In the genomic region with DNA sequence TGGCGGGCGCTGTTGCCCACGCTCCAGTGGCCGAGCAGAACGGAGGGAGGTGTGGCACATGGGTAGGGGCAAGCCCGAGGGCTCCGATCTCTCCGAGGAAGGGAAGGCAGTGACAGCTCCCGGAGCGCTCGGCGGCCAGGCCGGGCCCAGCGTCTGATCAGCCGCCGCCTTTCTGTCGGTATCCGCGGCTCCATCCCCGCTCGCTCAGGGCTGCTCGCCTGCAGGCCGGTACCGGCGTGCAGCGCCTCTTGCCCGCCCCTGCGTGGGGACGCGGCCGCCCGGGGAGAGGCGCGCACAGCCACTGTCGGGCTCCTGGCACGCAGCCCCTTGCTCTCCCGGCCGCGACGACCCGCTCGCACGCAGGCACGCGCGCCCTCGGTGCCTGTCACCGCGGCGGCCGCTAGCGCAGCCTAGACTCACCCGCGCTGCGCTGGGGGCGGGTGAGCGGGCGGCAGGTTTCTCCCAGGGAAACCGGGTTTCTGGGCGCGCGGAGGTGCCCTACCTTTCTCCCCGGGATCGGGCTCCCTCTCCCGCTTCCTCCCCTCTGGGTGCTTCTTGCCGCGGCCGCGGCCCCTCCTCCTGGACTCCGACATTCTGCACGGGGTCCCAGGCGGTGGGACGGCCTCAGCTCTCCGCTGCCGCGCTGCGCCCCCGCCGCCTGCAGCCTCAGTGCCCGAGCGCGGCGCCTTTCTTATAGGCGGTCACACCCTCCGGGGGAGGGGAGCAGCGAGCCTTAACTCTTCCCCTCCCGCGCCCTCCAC, we compare ENCODE assay signal across 8 cellular contexts.
DNase-seq lines count a peak whose midpoint lies in the region; ATAC-seq and TF ChIP-seq lines count a peak whose summit lies in the region.

No MANE protein-coding gene starts in this region.

- H3K9ac ChIP-seq in ES-I3 (ENCODE audit: low read depth, low read length) (peak overlapping the region; percentile 62; the same call in 1 of the 2 replicates), mammary epithelial cell (ENCODE audit: insufficient read depth, low read length) (no peak overlapping the region)

- H3K9me3 ChIP-seq in ES-I3 (ENCODE audit: control insufficient read depth, insufficient read depth, low read length), result no peaks in the 10 kb centered on the region
- no peaks in the 10 kb centered on the region for H3K9me3 ChIP-seq in mammary epithelial cell (replicated peaks; ENCODE audit: insufficient read depth, low read length)
- H3K9me3 ChIP-seq in left lung, result no peaks in the 10 kb centered on the region
- no peaks in the 10 kb centered on the region for H3K9me3 ChIP-seq in stomach

- no TSS peak for BruUV-seq in mammary epithelial cell (replicated peaks; lab: Mats Ljungman, UMichigan)

- H3K36me3 ChIP-seq in ES-I3 (ENCODE audit: insufficient read depth, low read length), result no peaks in the 10 kb centered on the region
- no peaks in the 10 kb centered on the region for H3K36me3 ChIP-seq in mammary epithelial cell (ENCODE audit: insufficient read depth, low read length)
- no peaks in the 10 kb centered on the region for H3K36me3 ChIP-seq in left lung
- H3K36me3 ChIP-seq in stomach, result no peaks in the 10 kb centered on the region

- H2AFZ ChIP-seq in mammary epithelial cell (ENCODE audit: low read depth, low read length), result peak overlapping the region; percentile 41

- H3K4me1 ChIP-seq in ES-I3 (ENCODE audit: insufficient read depth, low read length), result peaks cover 2% of the 10 kb centered on the region; the same call in 1 of the 2 replicates
- peaks cover 16% of the 10 kb centered on the region for H3K4me1 ChIP-seq in mammary epithelial cell (ENCODE audit: insufficient read depth, low read length)
- peaks cover 12 to 14% of the 10 kb centered on the region in 2 donors for H3K4me1 ChIP-seq in left lung
- H3K4me1 ChIP-seq in stomach, result peaks cover 15 to 25% (median 22%) of the 10 kb centered on the region in 4 donors

- ATAC-seq in HG03460 (IDR thresholded peaks at IDR 0.05; ENCODE audit: unreplicated experiment) (peak; percentile 43), left lung (peak; percentile 52), GM21423 (IDR thresholded peaks at IDR 0.05; ENCODE audit: unreplicated experiment) (no peak)

- no peak for TF ChIP-seq POLR2A in stomach (IDR thresholded peaks at IDR 0.05)

- dilution Hi-C loops in mammary epithelial cell (cut with HindIII; ENCODE audit: low sequenced_read_pairs), result no loop called here

- 7% methylated on average over 3 of the region's 88 CpGs for WGBS in mammary epithelial cell (ENCODE audit: low coverage, missing lambda C conversion rate)
- WGBS in stomach, 5 donors, result 0 to 2% (median 1%) methylated on average over 31 to 88 of the region's 88 CpGs

- H3K79me2 ChIP-seq in mammary epithelial cell (ENCODE audit: insufficient read depth, low read length), result no peaks in the 10 kb centered on the region

- H3K27me3 ChIP-seq in mammary epithelial cell (ENCODE audit: insufficient read depth, low read length), result peaks cover 35% of the 10 kb centered on the region
- H3K27me3 ChIP-seq in left lung, result peaks cover 37 to 64% of the 10 kb centered on the region in 2 donors
- H3K27me3 ChIP-seq in stomach, result peaks cover 0 to 64% (median 41%) of the 10 kb centered on the region in 3 donors

- peak overlapping the region; percentile 83 for H3K4me2 ChIP-seq in mammary epithelial cell (ENCODE audit: insufficient read depth, low read depth, low read length)

- H3K4me3 ChIP-seq in mammary epithelial cell (replicated peaks in 1 of 3; ENCODE audit: insufficient read depth in 1 of 3, low read depth in 2 of 3, low read length in 3 of 3) (peak overlapping the region; percentile 34 to 45 (median 35)), left lung (peak overlapping the region; percentile 26 to 33), stomach (peak overlapping the region; percentile 45 to 64 (median 53))

- H4K20me1 ChIP-seq in mammary epithelial cell (ENCODE audit: insufficient read depth, low read length), result no peaks in the 10 kb centered on the region

- no peak for TF ChIP-seq CTCF in mammary epithelial cell (conservative IDR thresholded peaks at IDR 0.05 in 1 of 2, IDR thresholded peaks at IDR 0.05 in 1 of 2; ENCODE audit: extremely low read depth in 1 of 2, insufficient read depth in 1 of 2, low read depth in 1 of 2, low read length in 2 of 2)
- no peak for TF ChIP-seq CTCF in left lung (IDR thresholded peaks at IDR 0.05)
- no peak for TF ChIP-seq CTCF in stomach (IDR thresholded peaks at IDR 0.05)

- no peak for TF ChIP-seq EP300 in stomach (IDR thresholded peaks at IDR 0.05)

- DNase-seq in mammary epithelial cell (peak; percentile 14), left lung (peak in 1 of 2 donors; percentile 73), stomach (no peak), HPDE6-E6E7 (ENCODE audit: extremely low spot score) (no peak), NK-92 (lab: John Stamatoyannopoulos, UW; ENCODE audit: unreplicated experiment) (no peak)

- in situ Hi-C loops in mammary epithelial cell (cut with MboI; ENCODE audit: low sequenced_read_pairs in 2 of 2), result no loop called here

- CTCF ChIA-PET in mammary epithelial cell (lab: Charles Lee; ENCODE audit: low non-redundant PET), result no interaction called here

- intact Hi-C loops in mammary epithelial cell (cut with micrococcal nuclease) (no loop called here), left lung (cut with DNase I) (no loop called here), stomach (cut with DNase I; ENCODE audit: low total_unique reads) (no loop called here)

- H3K27ac ChIP-seq in mammary epithelial cell (ENCODE audit: insufficient read depth, low read depth, low read length) (no peak overlapping the region), left lung (no peak overlapping the region), stomach (no peak overlapping the region)
